ENCODE assay signal across 8 cellular contexts in the genomic region with DNA sequence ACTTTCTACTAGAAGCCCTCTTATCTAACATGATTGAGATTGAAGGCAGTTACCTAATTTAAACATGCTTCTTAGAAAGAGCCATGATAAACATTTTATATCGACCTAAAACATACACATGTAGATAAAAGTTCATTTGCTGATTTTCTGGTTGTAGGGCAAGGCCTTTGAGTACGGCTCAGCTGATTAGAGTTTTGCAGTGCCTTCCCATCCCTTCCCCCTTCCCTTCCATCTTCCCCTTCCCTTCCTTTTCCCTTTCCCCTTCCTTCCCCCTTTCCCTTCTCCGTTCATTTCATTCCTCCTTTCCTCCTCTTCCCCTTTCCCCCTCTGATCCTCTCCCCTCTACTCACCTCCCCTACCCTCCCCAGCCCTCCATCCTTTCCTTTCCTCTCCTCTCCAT. TPM values are rescaled to one million over a fixed set of nuclear protein-coding genes. Genes with fewer than 3 reads are reported as not detected.
"Had no signal": no experiment of that assay in that cellular context is flagged by ENCODE, and none has a peak within 500 bp of the region (broad histone marks: within the 10 kb centered on the region; RNA-seq: fewer than 3 reads in every experiment).

No MANE protein-coding gene starts in this region.

- DNase-seq: GDM1, GF-D8 had no signal

- ATAC-seq: GM12878 had no signal

- FAIRE-seq: GM12878, GM12891, GM12892, GM18507, GM19239 had no signal

- H3K4me3 ChIP-seq: GM12878 had no signal

RNA-seq across cellular contexts. Expression of gene LDHC, which starts 4.3 kb away (rescaled TPM):
- total RNA-seq: G401, GM12878 had no signal

RNA-seq across cellular contexts. Expression of gene LDHAL6A, which starts 39.2 kb away (rescaled TPM):
- total RNA-seq: G401, GM12878 had no signal
